In genomic region chr2:12316464-12316863, GRCh38 we compare ENCODE assay signal across 30 cellular contexts.
"Had no signal": no experiment of that assay in that cellular context is flagged by ENCODE, and none has a peak within 500 bp of the region (broad histone marks: within the 10 kb centered on the region; RNA-seq: fewer than 3 reads in every experiment).

No MANE protein-coding gene starts in this region.

- H3K9me3 ChIP-seq: esophagus squamous epithelium, left ventricle myocardium inferior, neutrophil, pancreas, prostate gland, sigmoid colon, stomach, tibial artery, upper lobe of right lung had no signal

- H3K4me3 Mint-ChIP-seq: activated CD4-positive, alpha-beta memory T cell treated with anti-CD3 and anti-CD28 coated beads, Interleukin-2, amount 10 ng/mL, durations not matched to agents 7 days and 5 days; activated CD4-positive, alpha-beta T cell treated with anti-CD3 and anti-CD28 coated beads, Interleukin-2, amount 10 ng/mL, durations not matched to agents 7 days and 5 days; activated naive CD8-positive, alpha-beta T cell treated with anti-CD3 and anti-CD28 coated beads, Interleukin-2, amount 50 U/mL, for 24 hours; activated T-cell treated with anti-CD3 and anti-CD28 coated beads, Interleukin-2, amount 50 U/mL, for 24 hours; dendritic cell treated with granulocyte-macrophage colony-stimulating factor and Interleukin-4, amounts not matched to agents 40 ng/mL and 50 ng/mL, for 4 days; nephron progenitor cell; stimulated activated memory B cell treated with anti-CD40 and anti-IgM and Interleukin-4, amounts not matched to agents 10 μg/mL and 1 μg/mL and 100 μg/mL, for 72 hours; WTC11 had no signal

- H3K9me3 Mint-ChIP-seq: activated CD4-positive, alpha-beta memory T cell treated with anti-CD3 and anti-CD28 coated beads, Interleukin-2, amount 10 ng/mL, durations not matched to agents 7 days and 5 days; activated naive CD8-positive, alpha-beta T cell treated with anti-CD3 and anti-CD28 coated beads, Interleukin-2, amount 50 U/mL, for 24 hours; activated T-cell treated with anti-CD3 and anti-CD28 coated beads, Interleukin-2, amount 50 U/mL, for 24 hours; dendritic cell treated with granulocyte-macrophage colony-stimulating factor and Interleukin-4, amounts not matched to agents 40 ng/mL and 50 ng/mL, for 4 days; nephron progenitor cell; stimulated activated memory B cell treated with anti-CD40 and anti-IgM and Interleukin-4, amounts not matched to agents 10 μg/mL and 1 μg/mL and 100 μg/mL, for 72 hours had no signal

- ATAC-seq: activated naive CD8-positive, alpha-beta T cell treated with anti-CD3 and anti-CD28 coated beads, Interleukin-2, amount 50 U/mL, for 24 hours; pancreas; stimulated activated memory B cell treated with anti-CD40 and anti-IgM and Interleukin-4, amounts not matched to agents 10 μg/mL and 1 μg/mL and 100 μg/mL, for 72 hours; upper lobe of right lung; WTC11 had no signal

- H3K27ac ChIP-seq: left ventricle myocardium inferior, neutrophil, pancreas, prostate gland, stomach, upper lobe of right lung had no signal

- DNase-seq: activated CD4-positive, alpha-beta memory T cell treated with anti-CD3 and anti-CD28 coated beads, Interleukin-2, amount 10 ng/mL, durations not matched to agents 7 days and 5 days; activated CD4-positive, alpha-beta T cell treated with anti-CD3 and anti-CD28 coated beads for 1 hour; activated CD4-positive, alpha-beta T cell treated with anti-CD3 and anti-CD28 coated beads, Interleukin-2, amount 10 ng/mL, durations not matched to agents 7 days and 5 days; activated CD8-positive, alpha-beta memory T cell treated with anti-CD3 and anti-CD28 coated beads, Interleukin-2, amount 50 U/mL, for 48 hours; activated gamma-delta T cell; activated naive CD4-positive, alpha-beta T cell treated with anti-CD3 and anti-CD28 coated beads, Interleukin-2, amount 50 U/mL, for 16 hours; activated naive CD8-positive, alpha-beta T cell treated with anti-CD3 and anti-CD28 coated beads, Interleukin-2, amount 50 U/mL, for 24 hours; activated T-cell treated with anti-CD3 and anti-CD28 coated beads, Interleukin-2, amount 50 U/mL, for 24 hours; amygdala; central memory CD4-positive, alpha-beta T cell; effector CD4-positive, alpha-beta T cell; esophagus squamous epithelium; foreskin melanocyte; left ventricle myocardium inferior; nephron progenitor cell; pancreas; retina; sigmoid colon; small intestine; stimulated activated CD4-positive, alpha-beta T cell treated with anti-CD3 and anti-CD28 coated beads, Interleukin-4, amount 100 ng/mL, for 24 hours; stomach; T-helper 2 cell; tibial artery; upper lobe of right lung had no signal

- H3K4me3 ChIP-seq: esophagus squamous epithelium, left ventricle myocardium inferior, lung, pancreas, prostate gland, sigmoid colon, stomach, tibial artery, upper lobe of right lung had no signal

- H3K36me3 ChIP-seq: esophagus squamous epithelium, left ventricle myocardium inferior, neutrophil, pancreas, prostate gland, sigmoid colon, stomach, tibial artery, upper lobe of right lung had no signal

- H3K27me3 Mint-ChIP-seq: activated naive CD8-positive, alpha-beta T cell treated with anti-CD3 and anti-CD28 coated beads, Interleukin-2, amount 50 U/mL, for 24 hours; activated T-cell treated with anti-CD3 and anti-CD28 coated beads, Interleukin-2, amount 50 U/mL, for 24 hours; stimulated activated memory B cell treated with anti-CD40 and anti-IgM and Interleukin-4, amounts not matched to agents 10 μg/mL and 1 μg/mL and 100 μg/mL, for 72 hours had no signal

- H3K27me3 ChIP-seq: neutrophil, pancreas, sigmoid colon, stomach, tibial artery, upper lobe of right lung had no signal

- H3K4me1 ChIP-seq: pancreas, prostate gland had no signal

- H3K36me3 Mint-ChIP-seq: stimulated activated memory B cell treated with anti-CD40 and anti-IgM and Interleukin-4, amounts not matched to agents 10 μg/mL and 1 μg/mL and 100 μg/mL, for 72 hours had no signal

- H3K27ac Mint-ChIP-seq: activated CD4-positive, alpha-beta memory T cell treated with anti-CD3 and anti-CD28 coated beads, Interleukin-2, amount 10 ng/mL, durations not matched to agents 7 days and 5 days; activated CD4-positive, alpha-beta T cell treated with anti-CD3 and anti-CD28 coated beads, Interleukin-2, amount 10 ng/mL, durations not matched to agents 7 days and 5 days; activated naive CD8-positive, alpha-beta T cell treated with anti-CD3 and anti-CD28 coated beads, Interleukin-2, amount 50 U/mL, for 24 hours; activated T-cell treated with anti-CD3 and anti-CD28 coated beads, Interleukin-2, amount 50 U/mL, for 24 hours; dendritic cell treated with granulocyte-macrophage colony-stimulating factor and Interleukin-4, amounts not matched to agents 40 ng/mL and 50 ng/mL, for 4 days; nephron progenitor cell; stimulated activated memory B cell treated with anti-CD40 and anti-IgM and Interleukin-4, amounts not matched to agents 10 μg/mL and 1 μg/mL and 100 μg/mL, for 72 hours; WTC11 had no signal
